1 cellular context compared by ENCODE assay signal in the genomic region with DNA sequence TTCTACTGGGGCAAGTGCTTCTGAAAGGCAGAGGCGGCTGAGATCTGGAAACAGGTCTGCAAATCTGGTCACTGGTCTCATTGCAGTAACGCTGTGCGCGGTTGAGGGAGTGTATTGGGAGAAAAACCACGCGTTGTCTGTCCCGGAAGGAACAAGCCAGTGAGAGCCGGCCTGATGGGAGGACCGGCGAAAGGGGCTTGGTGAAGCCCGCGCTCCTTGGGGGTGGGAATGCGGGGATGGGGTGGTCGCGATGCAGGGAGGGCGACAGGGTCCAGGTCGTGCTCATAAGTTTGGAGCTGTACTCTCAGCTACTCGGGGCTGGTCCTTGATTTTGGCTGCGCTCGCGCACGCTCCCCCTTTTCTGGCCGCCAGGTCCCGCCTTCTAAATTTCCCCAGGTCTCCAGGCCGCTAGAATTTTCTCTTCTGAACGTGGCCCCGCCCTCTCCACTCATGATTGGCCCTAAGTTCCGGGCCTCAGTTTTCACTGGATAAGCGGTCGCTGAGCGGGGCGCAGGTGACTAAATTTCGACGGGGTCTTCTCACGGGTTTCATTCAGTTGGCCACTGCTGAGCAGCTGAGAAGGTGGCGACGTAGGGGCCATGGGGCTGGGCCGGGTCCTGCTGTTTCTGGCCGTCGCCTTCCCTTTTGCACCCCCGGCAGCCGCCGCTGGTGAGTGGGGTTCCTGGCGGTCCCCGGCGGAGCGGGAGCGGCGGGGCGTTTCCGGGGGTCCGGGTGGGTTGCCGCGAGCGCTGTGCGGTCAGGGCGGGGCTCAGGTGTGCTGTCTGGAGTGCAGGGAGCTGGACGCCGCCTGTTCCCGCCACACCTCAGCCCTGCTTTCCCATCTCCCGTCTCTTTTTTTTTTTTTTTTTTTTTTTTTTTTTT.
A peak's percentile ranks its signal among the peaks of the same experiment; 100 is the strongest.
TF ChIP-seq lines count a peak whose summit lies in the region.

Gene MICB, plus strand, starts transcription at position 551 of the 882 bp plus-strand sequence. Its CDS starts 49 bp downstream, at position 600.

TF ChIP-seq in HepG2, 621 proteins besides CTCF, POLR2A, EP300 and RAD21 (continued from another document and continues in another):
- TF ChIP-seq, protein P1, sequence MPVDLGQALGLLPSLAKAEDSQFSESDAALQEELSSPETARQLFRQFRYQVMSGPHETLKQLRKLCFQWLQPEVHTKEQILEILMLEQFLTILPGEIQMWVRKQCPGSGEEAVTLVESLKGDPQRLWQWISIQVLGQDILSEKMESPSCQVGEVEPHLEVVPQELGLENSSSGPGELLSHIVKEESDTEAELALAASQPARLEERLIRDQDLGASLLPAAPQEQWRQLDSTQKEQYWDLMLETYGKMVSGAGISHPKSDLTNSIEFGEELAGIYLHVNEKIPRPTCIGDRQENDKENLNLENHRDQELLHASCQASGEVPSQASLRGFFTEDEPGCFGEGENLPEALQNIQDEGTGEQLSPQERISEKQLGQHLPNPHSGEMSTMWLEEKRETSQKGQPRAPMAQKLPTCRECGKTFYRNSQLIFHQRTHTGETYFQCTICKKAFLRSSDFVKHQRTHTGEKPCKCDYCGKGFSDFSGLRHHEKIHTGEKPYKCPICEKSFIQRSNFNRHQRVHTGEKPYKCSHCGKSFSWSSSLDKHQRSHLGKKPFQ (CRISPR knock-in tag; IDR thresholded peaks at IDR 0.05; ENCODE audit: insufficient replicate concordance) = no peak
- TF ChIP-seq ZNF569 (CRISPR knock-in tag; IDR thresholded peaks at IDR 0.05; ENCODE audit: borderline replicate concordance) (no peak), ZNF503 (CRISPR knock-in tag; IDR thresholded peaks at IDR 0.05) (peak; percentile 32; the same call in 1 of the 2 replicates), ZFY (CRISPR knock-in tag; IDR thresholded peaks at IDR 0.05) (peak; percentile 67), MAZ (IDR thresholded peaks at IDR 0.05; ENCODE audit: borderline replicate concordance, low read depth, low read length) (no peak), MAZ (CRISPR knock-in tag; IDR thresholded peaks at IDR 0.05; ENCODE audit: low read depth) (peak; percentile 28; the same call in 1 of the 2 replicates), IRF1 (CRISPR knock-in tag; IDR thresholded peaks at IDR 0.05; ENCODE audit: low read depth) (no peak), HCFC1 (IDR thresholded peaks at IDR 0.05; ENCODE audit: low read depth, low read length) (no peak), GATAD1 (CRISPR knock-in tag; IDR thresholded peaks at IDR 0.05) (peak; percentile 22; the same call in 1 of the 2 replicates), GABPB1 (CRISPR knock-in tag; IDR thresholded peaks at IDR 0.05) (peak; percentile 75), FOXP1 (IDR thresholded peaks at IDR 0.05) (no peak), FOXP1 (CRISPR knock-in tag; IDR thresholded peaks at IDR 0.05) (no peak), IKZF4 (CRISPR knock-in tag; IDR thresholded peaks at IDR 0.05; ENCODE audit: borderline replicate concordance, low read depth, not compliant biosample characterization) (no peak), ZNF143 (CRISPR knock-in tag; IDR thresholded peaks at IDR 0.05) (no peak), ZNF207 (IDR thresholded peaks at IDR 0.05; ENCODE audit: borderline replicate concordance) (no peak), EEA1 (CRISPR knock-in tag; IDR thresholded peaks at IDR 0.05; ENCODE audit: borderline replicate concordance) (0 out of 2 replicates have a peak, but pooled peaks have one; percentile 63), FOXK2 (IDR thresholded peaks at IDR 0.05) (no peak), IRF2 (CRISPR knock-in tag; IDR thresholded peaks at IDR 0.05) (no peak), SP140L (CRISPR knock-in tag; IDR thresholded peaks at IDR 0.05; ENCODE audit: borderline replicate concordance) (peak; percentile 61; the same call in 1 of the 2 replicates), TEAD3 (CRISPR knock-in tag; optimal IDR thresholded peaks at IDR 0.05; ENCODE audit: borderline replicate concordance) (peak; percentile 52), NPAS2 (CRISPR knock-in tag; IDR thresholded peaks at IDR 0.05; ENCODE audit: borderline replicate concordance) (no peak), PHF8 (CRISPR knock-in tag; IDR thresholded peaks at IDR 0.05) (peak; percentile 69), HHEX (CRISPR knock-in tag; IDR thresholded peaks at IDR 0.05) (no peak), RARG (CRISPR knock-in tag; IDR thresholded peaks at IDR 0.05; ENCODE audit: low read depth) (no peak), CBFB (CRISPR knock-in tag; IDR thresholded peaks at IDR 0.05) (no peak), SUZ12 (IDR thresholded peaks at IDR 0.05; ENCODE audit: low read depth, low read length) (no peak), MAX (IDR thresholded peaks at IDR 0.05) (peak; percentile 59; the same call in 1 of the 2 replicates), GABPA (IDR thresholded peaks at IDR 0.05; ENCODE audit: low read depth, low read length) (no peak), GABPA (CRISPR knock-in tag; IDR thresholded peaks at IDR 0.05; ENCODE audit: low read depth) (no peak), TFDP2 (CRISPR knock-in tag; IDR thresholded peaks at IDR 0.05) (peak; percentile 84), ZNF296 (CRISPR knock-in tag; conservative IDR thresholded peaks at IDR 0.05) (no peak)
- TF ChIP-seq, protein P2, sequence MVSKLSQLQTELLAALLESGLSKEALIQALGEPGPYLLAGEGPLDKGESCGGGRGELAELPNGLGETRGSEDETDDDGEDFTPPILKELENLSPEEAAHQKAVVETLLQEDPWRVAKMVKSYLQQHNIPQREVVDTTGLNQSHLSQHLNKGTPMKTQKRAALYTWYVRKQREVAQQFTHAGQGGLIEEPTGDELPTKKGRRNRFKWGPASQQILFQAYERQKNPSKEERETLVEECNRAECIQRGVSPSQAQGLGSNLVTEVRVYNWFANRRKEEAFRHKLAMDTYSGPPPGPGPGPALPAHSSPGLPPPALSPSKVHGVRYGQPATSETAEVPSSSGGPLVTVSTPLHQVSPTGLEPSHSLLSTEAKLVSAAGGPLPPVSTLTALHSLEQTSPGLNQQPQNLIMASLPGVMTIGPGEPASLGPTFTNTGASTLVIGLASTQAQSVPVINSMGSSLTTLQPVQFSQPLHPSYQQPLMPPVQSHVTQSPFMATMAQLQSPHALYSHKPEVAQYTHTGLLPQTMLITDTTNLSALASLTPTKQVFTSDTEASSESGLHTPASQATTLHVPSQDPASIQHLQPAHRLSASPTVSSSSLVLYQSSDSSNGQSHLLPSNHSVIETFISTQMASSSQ (IDR thresholded peaks at IDR 0.05; ENCODE audit: low read depth) = no peak
- TF ChIP-seq, protein P2 (CRISPR knock-in tag; IDR thresholded peaks at IDR 0.05; ENCODE audit: borderline replicate concordance) = no peak
- TF ChIP-seq, protein P3, sequence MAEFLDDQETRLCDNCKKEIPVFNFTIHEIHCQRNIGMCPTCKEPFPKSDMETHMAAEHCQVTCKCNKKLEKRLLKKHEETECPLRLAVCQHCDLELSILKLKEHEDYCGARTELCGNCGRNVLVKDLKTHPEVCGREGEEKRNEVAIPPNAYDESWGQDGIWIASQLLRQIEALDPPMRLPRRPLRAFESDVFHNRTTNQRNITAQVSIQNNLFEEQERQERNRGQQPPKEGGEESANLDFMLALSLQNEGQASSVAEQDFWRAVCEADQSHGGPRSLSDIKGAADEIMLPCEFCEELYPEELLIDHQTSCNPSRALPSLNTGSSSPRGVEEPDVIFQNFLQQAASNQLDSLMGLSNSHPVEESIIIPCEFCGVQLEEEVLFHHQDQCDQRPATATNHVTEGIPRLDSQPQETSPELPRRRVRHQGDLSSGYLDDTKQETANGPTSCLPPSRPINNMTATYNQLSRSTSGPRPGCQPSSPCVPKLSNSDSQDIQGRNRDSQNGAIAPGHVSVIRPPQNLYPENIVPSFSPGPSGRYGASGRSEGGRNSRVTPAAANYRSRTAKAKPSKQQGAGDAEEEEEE (CRISPR knock-in tag; IDR thresholded peaks at IDR 0.05; ENCODE audit: borderline replicate concordance) = no peak
- TF ChIP-seq, protein P4, sequence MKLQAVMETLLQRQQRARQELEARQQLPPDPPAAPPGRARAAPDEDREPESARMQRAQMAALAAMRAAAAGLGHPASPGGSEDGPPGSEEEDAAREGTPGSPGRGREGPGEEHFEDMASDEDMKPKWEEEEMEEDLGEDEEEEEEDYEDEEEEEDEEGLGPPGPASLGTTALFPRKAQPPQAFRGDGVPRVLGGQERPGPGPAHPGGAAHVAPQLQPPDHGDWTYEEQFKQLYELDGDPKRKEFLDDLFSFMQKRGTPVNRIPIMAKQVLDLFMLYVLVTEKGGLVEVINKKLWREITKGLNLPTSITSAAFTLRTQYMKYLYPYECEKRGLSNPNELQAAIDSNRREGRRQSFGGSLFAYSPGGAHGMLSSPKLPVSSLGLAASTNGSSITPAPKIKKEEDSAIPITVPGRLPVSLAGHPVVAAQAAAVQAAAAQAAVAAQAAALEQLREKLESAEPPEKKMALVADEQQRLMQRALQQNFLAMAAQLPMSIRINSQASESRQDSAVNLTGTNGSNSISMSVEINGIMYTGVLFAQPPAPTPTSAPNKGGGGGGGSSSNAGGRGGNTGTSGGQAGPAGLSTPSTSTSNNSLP (IDR thresholded peaks at IDR 0.05; ENCODE audit: low read depth, low read length) = no peak
- TF ChIP-seq, protein P5, sequence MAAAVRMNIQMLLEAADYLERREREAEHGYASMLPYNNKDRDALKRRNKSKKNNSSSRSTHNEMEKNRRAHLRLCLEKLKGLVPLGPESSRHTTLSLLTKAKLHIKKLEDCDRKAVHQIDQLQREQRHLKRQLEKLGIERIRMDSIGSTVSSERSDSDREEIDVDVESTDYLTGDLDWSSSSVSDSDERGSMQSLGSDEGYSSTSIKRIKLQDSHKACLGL (CRISPR knock-in tag; IDR thresholded peaks at IDR 0.05) = peak; percentile 53; the same call in 1 of the 2 replicates
- TF ChIP-seq, protein P6, sequence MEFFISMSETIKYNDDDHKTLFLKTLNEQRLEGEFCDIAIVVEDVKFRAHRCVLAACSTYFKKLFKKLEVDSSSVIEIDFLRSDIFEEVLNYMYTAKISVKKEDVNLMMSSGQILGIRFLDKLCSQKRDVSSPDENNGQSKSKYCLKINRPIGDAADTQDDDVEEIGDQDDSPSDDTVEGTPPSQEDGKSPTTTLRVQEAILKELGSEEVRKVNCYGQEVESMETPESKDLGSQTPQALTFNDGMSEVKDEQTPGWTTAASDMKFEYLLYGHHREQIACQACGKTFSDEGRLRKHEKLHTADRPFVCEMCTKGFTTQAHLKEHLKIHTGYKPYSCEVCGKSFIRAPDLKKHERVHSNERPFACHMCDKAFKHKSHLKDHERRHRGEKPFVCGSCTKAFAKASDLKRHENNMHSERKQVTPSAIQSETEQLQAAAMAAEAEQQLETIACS (CRISPR knock-in tag; IDR thresholded peaks at IDR 0.05) = no peak
- TF ChIP-seq, protein P7, sequence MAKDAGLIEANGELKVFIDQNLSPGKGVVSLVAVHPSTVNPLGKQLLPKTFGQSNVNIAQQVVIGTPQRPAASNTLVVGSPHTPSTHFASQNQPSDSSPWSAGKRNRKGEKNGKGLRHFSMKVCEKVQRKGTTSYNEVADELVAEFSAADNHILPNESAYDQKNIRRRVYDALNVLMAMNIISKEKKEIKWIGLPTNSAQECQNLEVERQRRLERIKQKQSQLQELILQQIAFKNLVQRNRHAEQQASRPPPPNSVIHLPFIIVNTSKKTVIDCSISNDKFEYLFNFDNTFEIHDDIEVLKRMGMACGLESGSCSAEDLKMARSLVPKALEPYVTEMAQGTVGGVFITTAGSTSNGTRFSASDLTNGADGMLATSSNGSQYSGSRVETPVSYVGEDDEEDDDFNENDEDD (CRISPR knock-in tag; IDR thresholded peaks at IDR 0.05; ENCODE audit: borderline replicate concordance) = peak; percentile 67; the same call in 1 of the 2 replicates
